In the genomic region with DNA sequence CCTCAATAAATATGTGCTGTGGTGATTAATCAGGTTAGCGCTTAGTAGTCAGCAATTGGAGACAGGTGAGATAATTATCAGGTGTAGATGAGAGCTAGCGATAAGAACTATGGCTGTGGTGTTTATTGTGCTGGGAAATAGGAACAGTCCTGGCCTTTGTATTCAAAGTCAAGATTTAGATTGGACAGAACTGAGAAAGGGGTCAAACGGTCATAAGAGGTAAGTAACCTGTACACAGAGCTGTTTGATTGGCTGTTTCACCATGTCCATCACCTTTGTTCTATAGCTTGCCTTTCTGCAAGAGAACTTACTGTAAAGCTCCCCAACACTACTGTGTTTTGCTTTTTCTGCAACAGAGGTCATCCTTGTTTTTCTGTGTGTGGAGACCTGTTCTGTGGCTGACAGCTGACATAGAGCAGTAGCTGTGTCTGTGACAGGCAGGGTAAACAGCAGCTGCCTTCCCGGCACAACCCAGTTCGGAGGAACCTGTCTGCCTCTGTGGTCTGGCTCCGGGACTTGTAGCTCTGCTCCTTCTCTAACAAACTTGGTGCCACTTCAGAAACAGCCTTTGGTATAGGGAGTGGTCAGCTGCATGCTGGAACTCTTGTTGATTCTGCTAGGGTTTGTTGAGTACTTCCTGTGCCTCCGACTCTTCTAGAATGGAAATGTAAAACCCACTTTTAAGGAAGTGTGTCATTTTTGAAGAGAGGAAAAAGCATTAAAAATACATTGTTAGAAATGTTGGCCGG, we compare ENCODE assay signal across 10 cellular contexts. TPM values are rescaled to one million over a fixed set of nuclear protein-coding genes. Genes with fewer than 3 reads are reported as not detected.
DNase-seq lines count a peak whose midpoint lies in the region; FAIRE-seq and TF ChIP-seq lines count a peak whose summit lies in the region.
"Had no signal": no experiment of that assay in that cellular context is flagged by ENCODE, and none has a peak within 500 bp of the region (broad histone marks: within the 10 kb centered on the region; RNA-seq: fewer than 3 reads in every experiment).

No MANE protein-coding gene starts in this region.

- H3K4me3 Mint-ChIP-seq in activated naive CD8-positive, alpha-beta T cell = peak overlapping the region; percentile 69

- TF ChIP-seq CTCF in GM10266 (IDR thresholded peaks at IDR 0.05; ENCODE audit: control insufficient read depth, insufficient read depth, low read depth, missing control alignments) = no peak

- DNase-seq in stimulated activated naive CD4-positive, alpha-beta T cell (lab: John Stamatoyannopoulos, UW) = peak in 4 of 6 experiments; percentile 10 to 68 (median 50)
- no peak for DNase-seq in stimulated activated naive CD4-positive, alpha-beta T cell treated with Interleukin-2 at 50 U/mL for 16 hours (lab: John Stamatoyannopoulos, UW)
- DNase-seq in myocyte (ENCODE audit: low read depth) = peak; percentile 95
- no peak for DNase-seq in mucosa of gallbladder (ENCODE audit: low spot score)
- DNase-seq in SHP77 treated with DMSO at 0.1 percent for 48 hours (lab: John Stamatoyannopoulos, UW) = no peak
- DNase-seq in GM10266 (ENCODE audit: extremely low spot score) = no peak
- DNase-seq in H54 (ENCODE audit: insufficient read length, low spot score) = no peak
- DNase-seq: NCI-H1436 treated with DMSO at 0.1 percent for 48 hours had no signal

- H3K4me1 Mint-ChIP-seq in activated naive CD8-positive, alpha-beta T cell (ENCODE audit: low read depth) = peaks cover 48% of the 10 kb centered on the region

- no peak for TF ChIP-seq POLR2A in H54 (IDR thresholded peaks at IDR 0.05; ENCODE audit: low read depth, low read length)

- H3K36me3 Mint-ChIP-seq in activated naive CD8-positive, alpha-beta T cell = peaks cover 3% of the 10 kb centered on the region

- H3K27me3 Mint-ChIP-seq in activated naive CD8-positive, alpha-beta T cell = no peaks in the 10 kb centered on the region

- no peaks in the 10 kb centered on the region for H3K9me3 Mint-ChIP-seq in activated naive CD8-positive, alpha-beta T cell (ENCODE audit: low read depth)

- peak overlapping the region; percentile 64 for H3K27ac Mint-ChIP-seq in activated naive CD8-positive, alpha-beta T cell

- no peak for FAIRE-seq in H54 (lab: Jason Lieb, UNC)
- FAIRE-seq: TTC549 had no signal

RNA-seq across cellular contexts. Expression of a gene that starts 21.1 kb away (rescaled TPM):
- total RNA-seq in myocyte = 273 and 286 TPM in 2 replicates
- 183 TPM for polyA plus RNA-seq in myocyte (2012)
- total RNA-seq in mucosa of gallbladder = 273 TPM

RNA-seq across cellular contexts. Expression of a gene that starts 29.9 kb away (rescaled TPM):
- 0.78 and 2.6 TPM in 2 replicates for total RNA-seq in myocyte
- 0.18 TPM for polyA plus RNA-seq in myocyte (2012)
- total RNA-seq in mucosa of gallbladder = 25.1 TPM

RNA-seq across cellular contexts. Expression of a gene that starts 54.6 kb away (rescaled TPM):
- not detected in 2 replicates for total RNA-seq in myocyte
- not detected for polyA plus RNA-seq in myocyte (2012)
- total RNA-seq in mucosa of gallbladder = 13.7 TPM

Comparison
In these comparisons a context has a peak if more than half of its experiments do, and no peak if none do; other contexts are left out.
1. DNase-seq: peak in stimulated activated naive CD4-positive, alpha-beta T cell (4 of 6) and myocyte (single experiment); none in stimulated activated naive CD4-positive, alpha-beta T cell treated with Interleukin-2 at 50 U/mL for 16 hours (single experiment), mucosa of gallbladder (single experiment), SHP77 treated with DMSO at 0.1 percent for 48 hours (single experiment), GM10266 (single experiment) and H54 (single experiment).
2. RNA of a gene that starts 54.6 kb away (total RNA-seq): 13.7 TPM in mucosa of gallbladder (single experiment); not detected in myocyte; every median in the first group is over 10 times any median in the second.